8 cellular contexts compared by ENCODE assay signal in the genomic region with DNA sequence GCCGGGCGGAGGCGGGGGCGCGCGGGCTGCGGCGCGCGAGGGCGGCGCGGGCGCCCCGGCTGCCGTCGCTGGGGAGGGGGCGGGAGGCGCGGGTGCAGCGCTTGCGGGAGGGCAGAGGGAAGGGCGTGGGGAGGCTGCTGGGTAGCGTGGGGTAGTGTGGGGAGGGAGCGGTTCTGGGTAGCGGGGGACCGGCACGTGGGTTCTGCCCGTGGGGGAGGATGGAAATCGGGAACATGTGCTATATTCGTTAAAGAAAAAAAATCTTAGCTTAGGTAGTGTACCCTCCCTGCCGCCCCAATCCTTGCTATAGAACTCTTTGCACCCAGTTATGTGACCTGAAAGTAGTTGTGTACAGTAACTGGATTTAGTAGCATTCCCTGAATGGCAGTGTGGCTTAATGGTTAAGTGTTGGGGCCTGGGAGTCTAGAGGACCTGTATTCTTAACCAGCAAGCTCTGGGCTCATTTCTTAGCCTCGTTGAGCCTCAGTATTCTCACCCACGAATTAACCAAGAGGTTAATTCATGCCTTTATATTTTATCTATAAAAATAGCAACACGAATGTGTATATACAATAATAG. TPM values are rescaled to one million over a fixed set of nuclear protein-coding genes. Genes with fewer than 3 reads are reported as not detected.
A peak's percentile ranks its signal among the peaks of the same experiment; 100 is the strongest.
DNase-seq lines count a peak whose midpoint lies in the region; ATAC-seq, FAIRE-seq and TF ChIP-seq lines count a peak whose summit lies in the region.

No MANE protein-coding gene starts in this region.

- H3K4me3 Mint-ChIP-seq in GM23338 = peak overlapping the region; percentile 87

- H3K27me3 Mint-ChIP-seq in GM23338 (ENCODE audit: insufficient read depth, low read depth, poor library complexity) = peaks cover 12% of the 10 kb centered on the region

- H3K9me3 Mint-ChIP-seq in GM23338 = no peaks in the 10 kb centered on the region; the same call in 2 of the 3 replicates

- peak overlapping the region; percentile 73 to 92 for H3K9ac ChIP-seq in K562 (ENCODE audit: insufficient read depth in 1 of 2, low read depth in 2 of 2, low read length in 2 of 2)

- TF ChIP-seq POLR2A in K562 (conservative IDR thresholded peaks at IDR 0.05) = no peak

- no peak for TF ChIP-seq RAD21 in K562 (CRISPR knock-in tag; conservative IDR thresholded peaks at IDR 0.05 in 1 of 2, IDR thresholded peaks at IDR 0.05 in 1 of 2)

- no peak for TF ChIP-seq EP300 in K562 (IDR thresholded peaks at IDR 0.05; ENCODE audit: low read length)

- peaks cover 27% of the 10 kb centered on the region for H3K4me1 Mint-ChIP-seq in GM23338

- ATAC-seq in GM23338 (no peak), K562 (peak; percentile 32), left lung (peak; percentile 7)

- H2AFZ ChIP-seq in GM23338 = 0 out of 2 replicates have a peak overlapping the region, but pooled peaks have one; percentile 86
- 0 out of 2 replicates have a peak overlapping the region, but pooled peaks have one; percentile 65 for H2AFZ ChIP-seq in K562 (ENCODE audit: low read depth, low read length)

- H3K4me2 ChIP-seq in GM23338 (peak overlapping the region; percentile 100), K562 (ENCODE audit: insufficient read depth, low read length) (peak overlapping the region; percentile 91)

- H3K27ac ChIP-seq in GM23338 (ENCODE audit: low read depth) = no peak overlapping the region
- H3K27ac ChIP-seq in SJCRH30 = no peak overlapping the region
- peak overlapping the region; percentile 74 for H3K27ac ChIP-seq in K562 (ENCODE audit: extremely low read depth, low read depth, low read length)
- H3K27ac ChIP-seq in left lung = peak overlapping the region in 1 of 2 donors; percentile 89

- FAIRE-seq in K562 (lab: Jason Lieb, UNC) (no peak), RCC 7860 (lab: Jason Lieb, UNC) (no peak)

- DNase-seq in AG08396 (ENCODE audit: low spot score) (peak; percentile 49), GM23338 (ENCODE audit: low spot score) (peak; percentile 12), SJCRH30 (peak; percentile 16 to 18), K562 (ENCODE audit: extremely low read depth in 1 of 4, low spot score in 3 of 4) (peak in 3 of 4 experiments; percentile 27 to 72 (median 69)), left lung (peak; percentile 42 to 84), RCC 7860 (ENCODE audit: low spot score) (no peak), superior temporal gyrus (ENCODE audit: extremely low spot score) (no peak)
- peak; percentile 56 for DNase-seq in stimulated activated CD4-positive, alpha-beta T cell treated with anti-CD3 and anti-CD28 coated beads, Interleukin-4, amount 100 ng/mL, for 1 hour

- H4K20me1 ChIP-seq in GM23338 (replicated peaks; ENCODE audit: insufficient read depth) (peaks cover 5% of the 10 kb centered on the region; the same call in 1 of the 2 replicates), K562 (replicated peaks; ENCODE audit: control insufficient read depth, insufficient read depth, low read length) (peaks cover 6% of the 10 kb centered on the region; the same call in 1 of the 2 replicates)

- H3K79me2 ChIP-seq in GM23338 (replicated peaks; ENCODE audit: insufficient read depth) = peaks cover 52% of the 10 kb centered on the region
- peaks cover 53% of the 10 kb centered on the region for H3K79me2 ChIP-seq in K562 (ENCODE audit: control insufficient read depth, insufficient read depth, low read length)

- H3K27ac Mint-ChIP-seq in GM23338 = no peak overlapping the region

- no peaks in the 10 kb centered on the region for H3K9me2 ChIP-seq in GM23338 (ENCODE audit: insufficient read depth)

- TF ChIP-seq CTCF in GM23338 (conservative IDR thresholded peaks at IDR 0.05; ENCODE audit: low read depth in 2 of 2) (no peak), K562 (IDR thresholded peaks at IDR 0.05 in 2 of 3, conservative IDR thresholded peaks at IDR 0.05 in 1 of 3; ENCODE audit: insufficient read depth in 2 of 3, low read depth in 1 of 3, low read length in 3 of 3) (no peak), left lung (IDR thresholded peaks at IDR 0.05) (no peak)

- TSS peak; percentile 63 for BruUV-seq in K562 (replicated peaks; lab: Mats Ljungman, UMichigan)

- POLR2A ChIA-PET in K562 (lab: Yijun Ruan, JAX) = no interaction called here

- H3K4me3 ChIP-seq in GM23338 = peak overlapping the region; percentile 91
- peak overlapping the region; percentile 99 for H3K4me3 ChIP-seq in SJCRH30
- peak overlapping the region; percentile 80 for H3K4me3 ChIP-seq in K562
- H3K4me3 ChIP-seq in left lung = peak overlapping the region; percentile 59 to 64

- intact Hi-C loops in K562 (cut with micrococcal nuclease) (loop anchor here (10.0 kb wide), 1 partner anchor 1362 kb away; a partner anchor contains a TSS), left lung (cut with DNase I) (no loop called here)

- no peaks in the 10 kb centered on the region; the same call in 1 of the 2 replicates for H3K27me3 ChIP-seq in GM23338 (ENCODE audit: insufficient read depth)
- H3K27me3 ChIP-seq in SJCRH30 = no peaks in the 10 kb centered on the region
- no peaks in the 10 kb centered on the region for H3K27me3 ChIP-seq in K562 (ENCODE audit: control insufficient read depth in 2 of 2, insufficient read depth in 2 of 2, low read length in 2 of 2)
- no peaks in the 10 kb centered on the region for H3K27me3 ChIP-seq in left lung

- CTCF ChIA-PET in K562 (lab: Yijun Ruan, JAX; ENCODE audit: low intra/inter-chr PET ratio) = no interaction called here

- 0% methylated on average over 9 of the region's 35 CpGs for WGBS in K562 (ENCODE audit: insufficient coverage, low coverage, missing lambda C conversion rate)

- H3K4me1 ChIP-seq in GM23338 (ENCODE audit: insufficient read depth) (peaks cover 26% of the 10 kb centered on the region), SJCRH30 (no peaks in the 10 kb centered on the region), K562 (replicated peaks in 1 of 2; ENCODE audit: control insufficient read depth in 2 of 2, insufficient read depth in 2 of 2, low read length in 2 of 2) (peaks cover 4 to 16% of the 10 kb centered on the region in 2 experiments; a peak in 2 of 5 replicates), left lung (peaks cover 7 to 38% of the 10 kb centered on the region in 2 donors)

- no peaks in the 10 kb centered on the region for H3F3A ChIP-seq in GM23338 (replicated peaks; ENCODE audit: low read depth)

- no peaks in the 10 kb centered on the region for H3K9me3 ChIP-seq in SJCRH30 (replicated peaks)
- no peaks in the 10 kb centered on the region for H3K9me3 ChIP-seq in K562 (replicated peaks; ENCODE audit: control insufficient read depth, insufficient read depth, low read depth, low read length)
- no peaks in the 10 kb centered on the region for H3K9me3 ChIP-seq in left lung

- H3K9me1 ChIP-seq in K562 (ENCODE audit: control insufficient read depth, insufficient read depth, low read length) = no peaks in the 10 kb centered on the region

- in situ Hi-C loops in K562 (cut with MboI) = no loop called here

- H3K36me3 Mint-ChIP-seq in GM23338 (ENCODE audit: low read depth) = peaks cover 4% of the 10 kb centered on the region; the same call in 1 of the 3 replicates

- no peaks in the 10 kb centered on the region; the same call in 1 of the 2 replicates for H3K36me3 ChIP-seq in GM23338 (ENCODE audit: insufficient read depth)
- H3K36me3 ChIP-seq in SJCRH30 = no peaks in the 10 kb centered on the region
- H3K36me3 ChIP-seq in K562 (ENCODE audit: control insufficient read depth, insufficient read depth, low read length) = peaks cover 18% of the 10 kb centered on the region; the same call in 2 of the 3 replicates
- H3K36me3 ChIP-seq in left lung = no peaks in the 10 kb centered on the region

RNA-seq across cellular contexts. Expression of a gene that starts 0.6 kb away (rescaled TPM):
- total RNA-seq in GM23338 (2014; rRNA removed; shearing (Covaris generic)) = 31.3 and 37.0 TPM in 2 replicates
- 70.3 and 88.1 TPM in 2 replicates for polyA plus RNA-seq in GM23338 (2016; fragmentation: Nextera tagmentation; extraction: Ambion mirVana)
- total RNA-seq in SJCRH30 (2014; rRNA removed; shearing (Covaris generic)) = 26.8 and 28.9 TPM in 2 replicates
- 23.0 and 58.5 TPM in 2 replicates for total RNA-seq in K562 (2011; cell fraction: chromatin; rRNA removed; ENCODE audit: low replicate concordance)
- 13.4 and 13.7 TPM in 2 replicates for total RNA-seq in K562 (2011; cell fraction: nucleolus; rRNA removed)
- total RNA-seq in K562 (2011; cell fraction: nucleoplasm; rRNA removed) = 24.5 and 26.8 TPM in 2 replicates
- total RNA-seq in K562 (2014; rRNA removed) = 30.3 and 36.2 TPM in 2 replicates
- 38.9 and 43.3 TPM in 2 replicates for total RNA-seq in K562 (2014; rRNA removed; fragmentation: Illumina TruSeq; extraction: Trizol)
- total RNA-seq in K562 (2015; rRNA removed; fragmentation: Illumina TruSeq; extraction: Trizol) = 36.8 and 38.7 TPM in 2 replicates
- 30.1 and 31.8 TPM in 2 replicates for total RNA-seq in K562 (2021)
- polyA plus RNA-seq in K562 (2011; rRNA removed) = 19.3 and 30.1 TPM in 2 replicates
- polyA plus RNA-seq in K562 (2011; cell fraction: cytosol; rRNA removed) = 5.8 and 7.5 TPM in 2 replicates
- 13.9 and 16.4 TPM in 2 replicates for polyA plus RNA-seq in K562 (2011; cell fraction: nucleus; rRNA removed)
- polyA plus RNA-seq in K562 (2012) = 17.1 and 22.4 TPM in 2 replicates
- 26.4 and 31.3 TPM in 2 replicates for polyA plus RNA-seq in K562 (2014; fragmentation: Illumina TruSeq; extraction: Trizol)
- 10 to 100 TPM in 1 of 2 experiments, 1 to 10 TPM in 1; 8.2 to 11.5 TPM for polyA plus RNA-seq in K562 (2014; fragmentation: Nextera tagmentation; extraction: Ambion mirVana)
- 19.9 and 20.3 TPM in 2 replicates for polyA plus RNA-seq in K562 (2014; rRNA removed)
- 62.8 and 64.9 TPM in 2 replicates for polyA minus RNA-seq in K562 (2011; rRNA and poly(A)+ RNA removed)
- 16.2 and 25.6 TPM in 2 replicates for polyA minus RNA-seq in K562 (2011; cell fraction: cytosol; rRNA and poly(A)+ RNA removed)
- 10.1 and 23.0 TPM in 2 replicates for polyA minus RNA-seq in K562 (2011; cell fraction: nucleus; rRNA and poly(A)+ RNA removed)
- 10 to 100 TPM; 37.0 to 44.2 TPM for total RNA-seq in left lung

RNA-seq across cellular contexts. Expression of a gene that starts 48.1 kb away (rescaled TPM):
- not detected in 2 replicates for total RNA-seq in GM23338 (2014; rRNA removed; shearing (Covaris generic))
- polyA plus RNA-seq in GM23338 (2016; fragmentation: Nextera tagmentation; extraction: Ambion mirVana) (0.24 and 0.36 TPM in 2 replicates), K562 (2011; rRNA removed) (not detected in 2 replicates), K562 (2014; fragmentation: Illumina TruSeq; extraction: Trizol) (0.22 TPM in 1 of 2 replicates, not detected in the other), K562 (2014; fragmentation: Nextera tagmentation; extraction: Ambion mirVana) (under 1 TPM; 0.01 to 0.04 TPM), K562 (2014; rRNA removed) (not detected in 2 replicates)
- total RNA-seq in SJCRH30 (2014; rRNA removed; shearing (Covaris generic)) = not detected in 2 replicates
- not detected in 2 replicates for total RNA-seq in K562 (2011; cell fraction: chromatin; rRNA removed; ENCODE audit: low replicate concordance)
- not detected in 2 replicates for total RNA-seq in K562 (2011; cell fraction: nucleolus; rRNA removed)
- total RNA-seq in K562 (2011; cell fraction: nucleoplasm; rRNA removed) = not detected in 2 replicates
- total RNA-seq in K562 (2014; rRNA removed) (not detected in 2 replicates), K562 (2014; rRNA removed; fragmentation: Illumina TruSeq; extraction: Trizol) (not detected in 2 replicates), K562 (2015; rRNA removed; fragmentation: Illumina TruSeq; extraction: Trizol) (not detected in 2 replicates), K562 (2021) (0.07 and 0.11 TPM in 2 replicates), left lung (10 to 100 TPM in 1 of 2 donors, 1 to 10 TPM in 1; 8.8 to 20.0 TPM)
- polyA plus RNA-seq in K562 (2011; cell fraction: cytosol; rRNA removed) = not detected in 2 replicates
- polyA plus RNA-seq in K562 (2011; cell fraction: nucleus; rRNA removed) = not detected in 2 replicates
- 0.07 and 0.10 TPM in 2 replicates for polyA plus RNA-seq in K562 (2012)
- polyA minus RNA-seq in K562 (2011; rRNA and poly(A)+ RNA removed) = not detected in 2 replicates
- polyA minus RNA-seq in K562 (2011; cell fraction: cytosol; rRNA and poly(A)+ RNA removed) = not detected in 2 replicates
- not detected in 2 replicates for polyA minus RNA-seq in K562 (2011; cell fraction: nucleus; rRNA and poly(A)+ RNA removed)

Comparison
In these comparisons a context has a peak if more than half of its experiments do, and no peak if none do; other contexts are left out.
1. DNase-seq: peak in AG08396 (single experiment), GM23338 (single experiment), SJCRH30 (2 of 2), K562 (3 of 4), left lung (2 of 2) and stimulated activated CD4-positive, alpha-beta T cell treated with anti-CD3 and anti-CD28 coated beads, Interleukin-4, amount 100 ng/mL, for 1 hour (single experiment); none in RCC 7860 (single experiment) and superior temporal gyrus (single experiment).
2. Peak in every context shown above with its lines, with median percentiles within 50 percentile points of each other: H3K4me3 ChIP-seq.